Comparison of ENCODE assay signal across 6 cellular contexts in the genomic region with DNA sequence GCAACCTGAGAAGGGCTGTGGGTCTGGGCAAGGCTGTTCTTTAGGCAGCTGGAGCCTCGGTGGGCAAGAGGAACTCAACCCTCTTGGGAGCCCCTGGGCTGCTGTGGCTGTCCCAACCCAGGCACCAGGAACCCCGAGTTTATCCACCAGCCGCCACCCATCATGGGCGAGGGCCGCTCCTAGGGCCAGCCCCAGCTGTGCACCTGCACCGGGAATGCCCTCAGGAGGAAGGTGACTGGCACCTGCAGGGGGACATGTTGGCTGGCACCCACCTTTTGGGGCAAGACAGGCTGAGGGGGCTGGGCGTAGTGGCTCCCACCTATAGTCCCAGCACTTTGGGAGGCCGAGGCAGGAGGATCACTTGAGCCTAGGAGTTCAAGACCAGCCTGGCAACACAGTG.
DNase-seq lines count a peak whose midpoint lies in the region; ATAC-seq and TF ChIP-seq lines count a peak whose summit lies in the region.
"Not testable (repeated sequence)": the region's sequence is repeated elsewhere in the genome, so short reads cannot be mapped to it uniquely, and the experiment has no call there.

No MANE protein-coding gene starts in this region.

- not testable (repeated sequence) for H3K27ac ChIP-seq in lower lobe of right lung

- peak; percentile 81 for DNase-seq in chondrocyte (ENCODE audit: low spot score)
- DNase-seq in Right ventricle myocardium inferior (ENCODE audit: missing footprints), result peak; percentile 57
- peak; percentile 12 for DNase-seq in islet precursor cell
- DNase-seq in lower lobe of right lung, result peak; percentile 13
- DNase-seq in osteocyte (ENCODE audit: extremely low spot score, unreplicated experiment), result peak; percentile 81
- DNase-seq in type B pancreatic cell (ENCODE audit: extremely low spot score, unreplicated experiment), result peak; percentile 62

- not testable (repeated sequence) for H3K4me1 Mint-ChIP-seq in chondrocyte (ENCODE audit: low read depth); osteocyte (ENCODE audit: unreplicated experiment); type B pancreatic cell (ENCODE audit: unreplicated experiment)

- H3K9me3 Mint-ChIP-seq in chondrocyte (ENCODE audit: low read depth); osteocyte (ENCODE audit: unreplicated experiment); type B pancreatic cell: not testable (repeated sequence)

- not testable (repeated sequence) for TF ChIP-seq CTCF in chondrocyte (IDR thresholded peaks at IDR 0.05); lower lobe of right lung (IDR thresholded peaks at IDR 0.05); osteocyte (IDR thresholded peaks at IDR 0.05); type B pancreatic cell (conservative IDR thresholded peaks at IDR 0.05)

- H3K27me3 Mint-ChIP-seq in chondrocyte (ENCODE audit: low read depth); osteocyte (ENCODE audit: unreplicated experiment); type B pancreatic cell: not testable (repeated sequence)

- not testable (repeated sequence) for H3K36me3 Mint-ChIP-seq in chondrocyte (ENCODE audit: low read depth); osteocyte (ENCODE audit: unreplicated experiment); type B pancreatic cell

- not testable (repeated sequence) for H3K9me3 ChIP-seq in lower lobe of right lung

- not testable (repeated sequence) for ATAC-seq in Right ventricle myocardium inferior, lower lobe of right lung

- H3K27ac Mint-ChIP-seq in chondrocyte (ENCODE audit: unreplicated experiment); osteocyte (ENCODE audit: unreplicated experiment); type B pancreatic cell: not testable (repeated sequence)

- H3K27me3 ChIP-seq in lower lobe of right lung (ENCODE audit: low read depth), result not testable (repeated sequence)

- not testable (repeated sequence) for H3K4me3 ChIP-seq in lower lobe of right lung

- H3K36me3 ChIP-seq in lower lobe of right lung, result not testable (repeated sequence)

- H3K4me1 ChIP-seq in lower lobe of right lung, result not testable (repeated sequence)

- not testable (repeated sequence) for H3K4me3 Mint-ChIP-seq in chondrocyte (ENCODE audit: unreplicated experiment); osteocyte (ENCODE audit: unreplicated experiment); type B pancreatic cell

- intact Hi-C loops in Right ventricle myocardium inferior (cut with DNase I); lower lobe of right lung (cut with DNase I): not testable (repeated sequence)

Comparison
In these comparisons a context has a peak if more than half of its experiments do, and no peak if none do; other contexts are left out.
1. DNase-seq: peak in every context shown above with its lines; median percentile 81 in chondrocyte; 81 in osteocyte; 62 in type B pancreatic cell; 57 in Right ventricle myocardium inferior; 13 in lower lobe of right lung; 12 in islet precursor cell.